Comparison of ENCODE assay signal across 3 cellular contexts in the genomic region with DNA sequence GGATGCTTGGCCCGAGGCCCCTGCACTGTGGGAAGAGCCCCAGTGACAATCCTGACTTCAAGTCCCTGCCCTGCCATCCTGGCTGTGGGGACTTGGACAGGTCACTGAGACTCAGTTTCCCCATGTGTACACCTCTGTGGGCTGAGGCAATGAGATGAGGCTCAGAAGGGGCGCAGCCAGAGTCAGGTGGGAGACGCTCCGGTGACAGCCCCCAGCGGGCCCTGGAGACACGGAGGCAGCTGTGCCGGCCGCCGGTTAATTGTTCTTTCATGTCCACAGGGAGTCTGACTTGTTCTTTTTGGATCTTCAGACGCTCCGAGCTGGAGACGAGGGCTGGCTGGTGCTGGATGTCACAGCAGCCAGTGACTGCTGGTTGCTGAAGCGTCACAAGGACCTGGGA. TPM values are rescaled to one million over a fixed set of nuclear protein-coding genes. Genes with fewer than 3 reads are reported as not detected.
"Had no signal": no experiment of that assay in that cellular context is flagged by ENCODE, and none has a peak within 500 bp of the region (broad histone marks: within the 10 kb centered on the region; RNA-seq: fewer than 3 reads in every experiment).

No MANE protein-coding gene starts in this region.

RNA-seq across cellular contexts. Expression of a gene that starts 20.0 kb away (rescaled TPM):
- total RNA-seq: GM23248, H4, HFFc6 had no signal
- polyA plus RNA-seq: GM23248 had no signal
